ENCODE assay signal across 2 cellular contexts in the genomic region with DNA sequence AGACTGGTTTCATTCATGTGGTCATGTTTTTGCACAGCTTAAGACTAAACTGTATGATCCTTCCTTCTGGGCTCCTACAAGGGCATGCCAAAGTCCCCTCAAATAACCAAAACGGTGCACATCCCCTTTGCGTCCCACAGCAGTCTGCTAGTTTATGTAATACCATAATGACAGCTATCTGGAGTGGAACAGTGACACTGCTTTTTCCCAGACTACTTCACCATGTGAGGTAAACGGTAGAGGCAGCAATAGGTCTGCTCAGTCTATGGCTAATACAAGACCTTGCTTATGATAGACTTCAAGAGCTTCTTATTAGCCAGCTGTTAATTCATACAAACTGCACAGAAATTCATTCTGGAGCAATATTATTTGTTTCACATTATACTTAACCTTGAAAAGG.
TF ChIP-seq lines count a peak whose summit lies in the region.

No MANE protein-coding gene starts in this region.

TF ChIP-seq in GM23338, 12 proteins besides CTCF, POLR2A, EP300 and RAD21 (continued from another document and continues in another):
- TF ChIP-seq, protein P1, sequence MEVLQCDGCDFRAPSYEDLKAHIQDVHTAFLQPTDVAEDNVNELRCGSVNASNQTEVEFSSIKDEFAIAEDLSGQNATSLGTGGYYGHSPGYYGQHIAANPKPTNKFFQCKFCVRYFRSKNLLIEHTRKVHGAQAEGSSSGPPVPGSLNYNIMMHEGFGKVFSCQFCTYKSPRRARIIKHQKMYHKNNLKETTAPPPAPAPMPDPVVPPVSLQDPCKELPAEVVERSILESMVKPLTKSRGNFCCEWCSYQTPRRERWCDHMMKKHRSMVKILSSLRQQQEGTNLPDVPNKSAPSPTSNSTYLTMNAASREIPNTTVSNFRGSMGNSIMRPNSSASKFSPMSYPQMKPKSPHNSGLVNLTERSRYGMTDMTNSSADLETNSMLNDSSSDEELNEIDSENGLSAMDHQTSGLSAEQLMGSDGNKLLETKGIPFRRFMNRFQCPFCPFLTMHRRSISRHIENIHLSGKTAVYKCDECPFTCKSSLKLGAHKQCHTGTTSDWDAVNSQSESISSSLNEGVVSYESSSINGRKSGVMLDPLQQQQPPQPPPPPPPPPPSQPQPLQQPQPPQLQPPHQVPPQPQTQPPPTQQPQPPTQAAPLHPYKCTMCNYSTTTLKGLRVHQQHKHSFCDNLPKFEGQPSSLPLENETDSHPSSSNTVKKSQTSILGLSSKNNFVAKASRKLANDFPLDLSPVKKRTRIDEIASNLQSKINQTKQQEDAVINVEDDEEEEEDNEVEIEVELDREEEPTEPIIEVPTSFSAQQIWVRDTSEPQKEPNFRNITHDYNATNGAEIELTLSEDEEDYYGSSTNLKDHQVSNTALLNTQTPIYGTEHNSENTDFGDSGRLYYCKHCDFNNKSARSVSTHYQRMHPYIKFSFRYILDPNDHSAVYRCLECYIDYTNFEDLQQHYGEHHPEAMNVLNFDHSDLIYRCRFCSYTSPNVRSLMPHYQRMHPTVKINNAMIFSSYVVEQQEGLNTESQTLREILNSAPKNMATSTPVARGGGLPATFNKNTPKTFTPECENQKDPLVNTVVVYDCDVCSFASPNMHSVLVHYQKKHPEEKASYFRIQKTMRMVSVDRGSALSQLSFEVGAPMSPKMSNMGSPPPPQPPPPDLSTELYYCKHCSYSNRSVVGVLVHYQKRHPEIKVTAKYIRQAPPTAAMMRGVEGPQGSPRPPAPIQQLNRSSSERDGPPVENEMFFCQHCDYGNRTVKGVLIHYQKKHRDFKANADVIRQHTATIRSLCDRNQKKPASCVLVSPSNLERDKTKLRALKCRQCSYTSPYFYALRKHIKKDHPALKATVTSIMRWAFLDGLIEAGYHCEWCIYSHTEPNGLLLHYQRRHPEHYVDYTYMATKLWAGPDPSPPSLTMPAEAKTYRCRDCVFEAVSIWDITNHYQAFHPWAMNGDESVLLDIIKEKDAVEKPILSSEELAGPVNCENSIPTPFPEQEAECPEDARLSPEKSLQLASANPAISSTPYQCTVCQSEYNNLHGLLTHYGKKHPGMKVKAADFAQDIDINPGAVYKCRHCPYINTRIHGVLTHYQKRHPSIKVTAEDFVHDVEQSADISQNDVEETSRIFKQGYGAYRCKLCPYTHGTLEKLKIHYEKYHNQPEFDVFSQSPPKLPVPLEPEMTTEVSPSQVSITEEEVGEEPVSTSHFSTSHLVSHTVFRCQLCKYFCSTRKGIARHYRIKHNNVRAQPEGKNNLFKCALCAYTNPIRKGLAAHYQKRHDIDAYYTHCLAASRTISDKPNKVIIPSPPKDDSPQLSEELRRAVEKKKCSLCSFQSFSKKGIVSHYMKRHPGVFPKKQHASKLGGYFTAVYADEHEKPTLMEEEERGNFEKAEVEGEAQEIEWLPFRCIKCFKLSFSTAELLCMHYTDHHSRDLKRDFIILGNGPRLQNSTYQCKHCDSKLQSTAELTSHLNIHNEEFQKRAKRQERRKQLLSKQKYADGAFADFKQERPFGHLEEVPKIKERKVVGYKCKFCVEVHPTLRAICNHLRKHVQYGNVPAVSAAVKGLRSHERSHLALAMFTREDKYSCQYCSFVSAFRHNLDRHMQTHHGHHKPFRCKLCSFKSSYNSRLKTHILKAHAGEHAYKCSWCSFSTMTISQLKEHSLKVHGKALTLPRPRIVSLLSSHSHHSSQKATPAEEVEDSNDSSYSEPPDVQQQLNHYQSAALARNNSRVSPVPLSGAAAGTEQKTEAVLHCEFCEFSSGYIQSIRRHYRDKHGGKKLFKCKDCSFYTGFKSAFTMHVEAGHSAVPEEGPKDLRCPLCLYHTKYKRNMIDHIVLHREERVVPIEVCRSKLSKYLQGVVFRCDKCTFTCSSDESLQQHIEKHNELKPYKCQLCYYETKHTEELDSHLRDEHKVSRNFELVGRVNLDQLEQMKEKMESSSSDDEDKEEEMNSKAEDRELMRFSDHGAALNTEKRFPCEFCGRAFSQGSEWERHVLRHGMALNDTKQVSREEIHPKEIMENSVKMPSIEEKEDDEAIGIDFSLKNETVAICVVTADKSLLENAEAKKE (CRISPR knock-in tag; IDR thresholded peaks at IDR 0.05) = no peak
- TF ChIP-seq STAT1 (IDR thresholded peaks at IDR 0.05; ENCODE audit: unreplicated experiment) (no peak), ZNF114 (CRISPR knock-in tag; IDR thresholded peaks at IDR 0.05) (no peak), CREB1 (CRISPR knock-in tag; IDR thresholded peaks at IDR 0.05; ENCODE audit: low read depth) (no peak), JUNB (IDR thresholded peaks at IDR 0.05; ENCODE audit: unreplicated experiment) (no peak), EZH2 (IDR thresholded peaks at IDR 0.05; ENCODE audit: low read depth, unreplicated experiment) (no peak), EZH2phosphoT487 (IDR thresholded peaks at IDR 0.05; ENCODE audit: unreplicated experiment) (no peak), POLR2AphosphoS5 (IDR thresholded peaks at IDR 0.05; ENCODE audit: low read depth) (no peak)
- TF ChIP-seq, protein P2, sequence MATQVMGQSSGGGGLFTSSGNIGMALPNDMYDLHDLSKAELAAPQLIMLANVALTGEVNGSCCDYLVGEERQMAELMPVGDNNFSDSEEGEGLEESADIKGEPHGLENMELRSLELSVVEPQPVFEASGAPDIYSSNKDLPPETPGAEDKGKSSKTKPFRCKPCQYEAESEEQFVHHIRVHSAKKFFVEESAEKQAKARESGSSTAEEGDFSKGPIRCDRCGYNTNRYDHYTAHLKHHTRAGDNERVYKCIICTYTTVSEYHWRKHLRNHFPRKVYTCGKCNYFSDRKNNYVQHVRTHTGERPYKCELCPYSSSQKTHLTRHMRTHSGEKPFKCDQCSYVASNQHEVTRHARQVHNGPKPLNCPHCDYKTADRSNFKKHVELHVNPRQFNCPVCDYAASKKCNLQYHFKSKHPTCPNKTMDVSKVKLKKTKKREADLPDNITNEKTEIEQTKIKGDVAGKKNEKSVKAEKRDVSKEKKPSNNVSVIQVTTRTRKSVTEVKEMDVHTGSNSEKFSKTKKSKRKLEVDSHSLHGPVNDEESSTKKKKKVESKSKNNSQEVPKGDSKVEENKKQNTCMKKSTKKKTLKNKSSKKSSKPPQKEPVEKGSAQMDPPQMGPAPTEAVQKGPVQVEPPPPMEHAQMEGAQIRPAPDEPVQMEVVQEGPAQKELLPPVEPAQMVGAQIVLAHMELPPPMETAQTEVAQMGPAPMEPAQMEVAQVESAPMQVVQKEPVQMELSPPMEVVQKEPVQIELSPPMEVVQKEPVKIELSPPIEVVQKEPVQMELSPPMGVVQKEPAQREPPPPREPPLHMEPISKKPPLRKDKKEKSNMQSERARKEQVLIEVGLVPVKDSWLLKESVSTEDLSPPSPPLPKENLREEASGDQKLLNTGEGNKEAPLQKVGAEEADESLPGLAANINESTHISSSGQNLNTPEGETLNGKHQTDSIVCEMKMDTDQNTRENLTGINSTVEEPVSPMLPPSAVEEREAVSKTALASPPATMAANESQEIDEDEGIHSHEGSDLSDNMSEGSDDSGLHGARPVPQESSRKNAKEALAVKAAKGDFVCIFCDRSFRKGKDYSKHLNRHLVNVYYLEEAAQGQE (IDR thresholded peaks at IDR 0.05; ENCODE audit: unreplicated experiment) = no peak
- TF ChIP-seq, protein P3, sequence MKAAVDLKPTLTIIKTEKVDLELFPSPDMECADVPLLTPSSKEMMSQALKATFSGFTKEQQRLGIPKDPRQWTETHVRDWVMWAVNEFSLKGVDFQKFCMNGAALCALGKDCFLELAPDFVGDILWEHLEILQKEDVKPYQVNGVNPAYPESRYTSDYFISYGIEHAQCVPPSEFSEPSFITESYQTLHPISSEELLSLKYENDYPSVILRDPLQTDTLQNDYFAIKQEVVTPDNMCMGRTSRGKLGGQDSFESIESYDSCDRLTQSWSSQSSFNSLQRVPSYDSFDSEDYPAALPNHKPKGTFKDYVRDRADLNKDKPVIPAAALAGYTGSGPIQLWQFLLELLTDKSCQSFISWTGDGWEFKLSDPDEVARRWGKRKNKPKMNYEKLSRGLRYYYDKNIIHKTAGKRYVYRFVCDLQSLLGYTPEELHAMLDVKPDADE (IDR thresholded peaks at IDR 0.05) = no peak

TF ChIP-seq in K562, 482 proteins besides CTCF, POLR2A, EP300 and RAD21 (continued from another document and continues in another):
- TF ChIP-seq, protein P4, sequence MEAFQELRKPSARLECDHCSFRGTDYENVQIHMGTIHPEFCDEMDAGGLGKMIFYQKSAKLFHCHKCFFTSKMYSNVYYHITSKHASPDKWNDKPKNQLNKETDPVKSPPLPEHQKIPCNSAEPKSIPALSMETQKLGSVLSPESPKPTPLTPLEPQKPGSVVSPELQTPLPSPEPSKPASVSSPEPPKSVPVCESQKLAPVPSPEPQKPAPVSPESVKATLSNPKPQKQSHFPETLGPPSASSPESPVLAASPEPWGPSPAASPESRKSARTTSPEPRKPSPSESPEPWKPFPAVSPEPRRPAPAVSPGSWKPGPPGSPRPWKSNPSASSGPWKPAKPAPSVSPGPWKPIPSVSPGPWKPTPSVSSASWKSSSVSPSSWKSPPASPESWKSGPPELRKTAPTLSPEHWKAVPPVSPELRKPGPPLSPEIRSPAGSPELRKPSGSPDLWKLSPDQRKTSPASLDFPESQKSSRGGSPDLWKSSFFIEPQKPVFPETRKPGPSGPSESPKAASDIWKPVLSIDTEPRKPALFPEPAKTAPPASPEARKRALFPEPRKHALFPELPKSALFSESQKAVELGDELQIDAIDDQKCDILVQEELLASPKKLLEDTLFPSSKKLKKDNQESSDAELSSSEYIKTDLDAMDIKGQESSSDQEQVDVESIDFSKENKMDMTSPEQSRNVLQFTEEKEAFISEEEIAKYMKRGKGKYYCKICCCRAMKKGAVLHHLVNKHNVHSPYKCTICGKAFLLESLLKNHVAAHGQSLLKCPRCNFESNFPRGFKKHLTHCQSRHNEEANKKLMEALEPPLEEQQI (IDR thresholded peaks at IDR 0.05) = 0 out of 2 replicates have a peak, but pooled peaks have one; percentile 17
- TF ChIP-seq ZNF507 (tag; conservative IDR thresholded peaks at IDR 0.05) (no peak), MAFG (tag; conservative IDR thresholded peaks at IDR 0.05) (peak; percentile 79), TAF7 (tag; IDR thresholded peaks at IDR 0.05) (no peak), ARNT (IDR thresholded peaks at IDR 0.05) (0 out of 4 replicates have a peak, but pooled peaks of 1 of the 2 experiments have one; percentile 29), ATF7 (IDR thresholded peaks at IDR 0.05) (0 out of 2 replicates have a peak, but pooled peaks have one; percentile 24), RFX5 (IDR thresholded peaks at IDR 0.05; ENCODE audit: low read depth, low read length) (no peak), CREB1 (IDR thresholded peaks at IDR 0.05) (no peak), CREB1 (CRISPR knock-in tag; IDR thresholded peaks at IDR 0.05) (no peak), FOS (IDR thresholded peaks at IDR 0.05; ENCODE audit: extremely low read depth, insufficient read length) (no peak), WHSC1 (IDR thresholded peaks at IDR 0.05; ENCODE audit: low read length) (no peak), CXXC5 (CRISPR knock-in tag; IDR thresholded peaks at IDR 0.05) (peak; percentile 9; the same call in 1 of the 2 replicates), NCOR1 (IDR thresholded peaks at IDR 0.05) (peak; percentile 51), ADNP (tag; IDR thresholded peaks at IDR 0.05) (no peak), HDAC3 (IDR thresholded peaks at IDR 0.05; ENCODE audit: borderline replicate concordance, partially characterized antibody) (peak; percentile 17), FOXK2 (conservative IDR thresholded peaks at IDR 0.05 in 1 of 2, IDR thresholded peaks at IDR 0.05 in 1 of 2; ENCODE audit: low read depth in 2 of 2) (0 out of 4 replicates have a peak, but pooled peaks of 1 of the 2 experiments have one; percentile 46), MAFK (IDR thresholded peaks at IDR 0.05; ENCODE audit: low read length) (peak; percentile 66), NFE2 (IDR thresholded peaks at IDR 0.05; ENCODE audit: low read depth) (peak; percentile 90), PHB2 (IDR thresholded peaks at IDR 0.05; ENCODE audit: low read depth) (no peak), LARP7 (IDR thresholded peaks at IDR 0.05) (no peak), PHTF2 (CRISPR knock-in tag; IDR thresholded peaks at IDR 0.05) (no peak), JUND (IDR thresholded peaks at IDR 0.05; ENCODE audit: borderline replicate concordance, low read depth, low read length) (peak; percentile 10; the same call in 1 of the 2 replicates), JUND (tag; IDR thresholded peaks at IDR 0.05; ENCODE audit: borderline replicate concordance, low read depth, low read length) (peak; percentile 63; the same call in 2 of the 3 replicates), L3MBTL2 (IDR thresholded peaks at IDR 0.05) (peak; percentile 50; the same call in 1 of the 2 replicates)
- TF ChIP-seq, protein P5, sequence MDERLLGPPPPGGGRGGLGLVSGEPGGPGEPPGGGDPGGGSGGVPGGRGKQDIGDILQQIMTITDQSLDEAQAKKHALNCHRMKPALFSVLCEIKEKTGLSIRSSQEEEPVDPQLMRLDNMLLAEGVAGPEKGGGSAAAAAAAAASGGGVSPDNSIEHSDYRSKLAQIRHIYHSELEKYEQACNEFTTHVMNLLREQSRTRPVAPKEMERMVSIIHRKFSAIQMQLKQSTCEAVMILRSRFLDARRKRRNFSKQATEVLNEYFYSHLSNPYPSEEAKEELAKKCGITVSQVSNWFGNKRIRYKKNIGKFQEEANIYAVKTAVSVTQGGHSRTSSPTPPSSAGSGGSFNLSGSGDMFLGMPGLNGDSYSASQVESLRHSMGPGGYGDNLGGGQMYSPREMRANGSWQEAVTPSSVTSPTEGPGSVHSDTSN (CRISPR knock-in tag; IDR thresholded peaks at IDR 0.05; ENCODE audit: low read depth) = no peak
- TF ChIP-seq, protein P5 (tag; conservative IDR thresholded peaks at IDR 0.05; ENCODE audit: low read depth) = 0 out of 2 replicates have a peak, but pooled peaks have one; percentile 31
- TF ChIP-seq, protein P6, sequence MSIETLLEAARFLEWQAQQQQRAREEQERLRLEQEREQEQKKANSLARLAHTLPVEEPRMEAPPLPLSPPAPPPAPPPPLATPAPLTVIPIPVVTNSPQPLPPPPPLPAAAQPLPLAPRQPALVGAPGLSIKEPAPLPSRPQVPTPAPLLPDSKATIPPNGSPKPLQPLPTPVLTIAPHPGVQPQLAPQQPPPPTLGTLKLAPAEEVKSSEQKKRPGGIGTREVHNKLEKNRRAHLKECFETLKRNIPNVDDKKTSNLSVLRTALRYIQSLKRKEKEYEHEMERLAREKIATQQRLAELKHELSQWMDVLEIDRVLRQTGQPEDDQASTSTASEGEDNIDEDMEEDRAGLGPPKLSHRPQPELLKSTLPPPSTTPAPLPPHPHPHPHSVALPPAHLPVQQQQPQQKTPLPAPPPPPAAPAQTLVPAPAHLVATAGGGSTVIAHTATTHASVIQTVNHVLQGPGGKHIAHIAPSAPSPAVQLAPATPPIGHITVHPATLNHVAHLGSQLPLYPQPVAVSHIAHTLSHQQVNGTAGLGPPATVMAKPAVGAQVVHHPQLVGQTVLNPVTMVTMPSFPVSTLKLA (conservative IDR thresholded peaks at IDR 0.05) = peak in 1 of 2 experiments; percentile 43; a peak in 2 of 4 replicates
- TF ChIP-seq, protein P7, sequence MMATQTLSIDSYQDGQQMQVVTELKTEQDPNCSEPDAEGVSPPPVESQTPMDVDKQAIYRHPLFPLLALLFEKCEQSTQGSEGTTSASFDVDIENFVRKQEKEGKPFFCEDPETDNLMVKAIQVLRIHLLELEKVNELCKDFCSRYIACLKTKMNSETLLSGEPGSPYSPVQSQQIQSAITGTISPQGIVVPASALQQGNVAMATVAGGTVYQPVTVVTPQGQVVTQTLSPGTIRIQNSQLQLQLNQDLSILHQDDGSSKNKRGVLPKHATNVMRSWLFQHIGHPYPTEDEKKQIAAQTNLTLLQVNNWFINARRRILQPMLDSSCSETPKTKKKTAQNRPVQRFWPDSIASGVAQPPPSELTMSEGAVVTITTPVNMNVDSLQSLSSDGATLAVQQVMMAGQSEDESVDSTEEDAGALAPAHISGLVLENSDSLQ (IDR thresholded peaks at IDR 0.05) = peak; percentile 41; the same call in 1 of the 2 replicates
